ENCODE assay signal across 8 cellular contexts in genomic region chr6:73854998-73855718, GRCh38.
DNase-seq lines count a peak whose midpoint lies in the region; ATAC-seq and TF ChIP-seq lines count a peak whose summit lies in the region.

No MANE protein-coding gene starts in this region.

- DNase-seq in Caki2 (ENCODE audit: low read depth) (peak; percentile 31), LNCaP clone FGC (ENCODE audit: low read depth) (peak; percentile 31), RPMI8226 (peak; percentile 89), endothelial cell (ENCODE audit: low spot score) (peak; percentile 33), neural progenitor cell (ENCODE audit: low spot score) (peak; percentile 75)

- H3K36me3 ChIP-seq in neural progenitor cell: no peaks in the 10 kb centered on the region

- H3K27me3 ChIP-seq in neural progenitor cell: no peaks in the 10 kb centered on the region

- no peak overlapping the region for H3K27ac Mint-ChIP-seq in endothelial cell (ENCODE audit: unreplicated experiment)
- no peak overlapping the region for H3K27ac Mint-ChIP-seq in neural progenitor cell

- H3K79me2 ChIP-seq in neural progenitor cell (ENCODE audit: low read depth): no peaks in the 10 kb centered on the region

- H3K27me3 Mint-ChIP-seq in endothelial cell (ENCODE audit: unreplicated experiment) (no peaks in the 10 kb centered on the region), neural progenitor cell (ENCODE audit: insufficient read depth, low read depth) (no peaks in the 10 kb centered on the region)

- no peaks in the 10 kb centered on the region for H3K9me3 ChIP-seq in neural progenitor cell (ENCODE audit: low read depth)

- TF ChIP-seq CTCF in LNCaP clone FGC (IDR thresholded peaks at IDR 0.05; ENCODE audit: control insufficient read depth, extremely low read depth, insufficient read depth) (peak; percentile 56), endothelial cell (IDR thresholded peaks at IDR 0.05; ENCODE audit: unreplicated experiment) (peak; percentile 98), neural progenitor cell (IDR thresholded peaks at IDR 0.05) (peak; percentile 86)

- no peaks in the 10 kb centered on the region for H3F3A ChIP-seq in neural progenitor cell (ENCODE audit: low read depth)

- no peaks in the 10 kb centered on the region for H3K4me1 ChIP-seq in neural progenitor cell

- no peak overlapping the region for H2AFZ ChIP-seq in neural progenitor cell (replicated peaks)

- H3K4me1 Mint-ChIP-seq in endothelial cell (ENCODE audit: unreplicated experiment) (no peaks in the 10 kb centered on the region), neural progenitor cell (no peaks in the 10 kb centered on the region)

- H3K4me2 ChIP-seq in neural progenitor cell: no peak overlapping the region

- no peaks in the 10 kb centered on the region for H4K20me1 ChIP-seq in neural progenitor cell (ENCODE audit: low read depth)

- no peak overlapping the region for H3K4me3 ChIP-seq in LNCaP clone FGC (ENCODE audit: low read depth, low read length)
- H3K4me3 ChIP-seq in neural progenitor cell: no peak overlapping the region

- H3K9me3 Mint-ChIP-seq in endothelial cell (ENCODE audit: unreplicated experiment) (no peaks in the 10 kb centered on the region), neural progenitor cell (peaks cover 4% of the 10 kb centered on the region)

- ATAC-seq in GM19351 (IDR thresholded peaks at IDR 0.05; ENCODE audit: unreplicated experiment) (peak; percentile 80), HG03097 (IDR thresholded peaks at IDR 0.05; ENCODE audit: low FRiP score, unreplicated experiment) (no peak), GM21717 (IDR thresholded peaks at IDR 0.05; ENCODE audit: unreplicated experiment) (no peak)

- no peak overlapping the region for H3K27ac ChIP-seq in neural progenitor cell

- H3K4me3 Mint-ChIP-seq in endothelial cell (ENCODE audit: unreplicated experiment): no peak overlapping the region
- H3K4me3 Mint-ChIP-seq in neural progenitor cell: no peak overlapping the region

- H3K9ac ChIP-seq in neural progenitor cell: no peak overlapping the region

- H3K36me3 Mint-ChIP-seq in endothelial cell (ENCODE audit: low read depth, unreplicated experiment): peaks cover 9% of the 10 kb centered on the region
- H3K36me3 Mint-ChIP-seq in neural progenitor cell: no peaks in the 10 kb centered on the region

- in situ Hi-C loops in Caki2 (cut with HindIII; ENCODE audit: low pct_unique_long_range_greater_than_20kb, low sequenced_read_pairs): no loop called here

Comparison
In these comparisons a context has a peak if more than half of its experiments do, and no peak if none do; other contexts are left out.
1. DNase-seq: peak in every context shown above with its lines; median percentile 89 in RPMI8226; 75 in neural progenitor cell; 33 in endothelial cell; 31 in Caki2; 31 in LNCaP clone FGC.